1 cellular context compared by ENCODE assay signal in the genomic region with DNA sequence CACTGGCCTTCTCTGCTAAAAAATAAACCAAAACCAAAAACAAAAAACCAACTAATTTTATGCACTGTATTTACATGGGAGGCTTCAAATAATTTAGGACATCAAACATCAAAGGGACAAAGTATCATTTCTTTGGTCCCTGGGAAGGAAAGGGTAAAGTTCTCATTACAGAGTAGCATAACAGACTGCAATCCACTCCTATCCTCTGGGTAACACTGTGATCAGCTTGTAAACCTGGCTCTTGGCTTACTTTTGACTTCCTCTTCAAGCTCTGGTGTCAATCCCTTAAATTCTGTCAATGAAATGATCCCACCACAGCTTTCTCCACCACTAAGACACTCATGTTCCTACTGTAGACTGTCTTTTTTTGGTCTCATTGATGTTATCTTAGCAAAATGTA.
TF ChIP-seq lines count a peak whose summit lies in the region.

No MANE protein-coding gene starts in this region.

TF ChIP-seq in HepG2, 621 proteins besides CTCF, POLR2A, EP300 and RAD21 (continued from another document):
- TF ChIP-seq, protein P1, sequence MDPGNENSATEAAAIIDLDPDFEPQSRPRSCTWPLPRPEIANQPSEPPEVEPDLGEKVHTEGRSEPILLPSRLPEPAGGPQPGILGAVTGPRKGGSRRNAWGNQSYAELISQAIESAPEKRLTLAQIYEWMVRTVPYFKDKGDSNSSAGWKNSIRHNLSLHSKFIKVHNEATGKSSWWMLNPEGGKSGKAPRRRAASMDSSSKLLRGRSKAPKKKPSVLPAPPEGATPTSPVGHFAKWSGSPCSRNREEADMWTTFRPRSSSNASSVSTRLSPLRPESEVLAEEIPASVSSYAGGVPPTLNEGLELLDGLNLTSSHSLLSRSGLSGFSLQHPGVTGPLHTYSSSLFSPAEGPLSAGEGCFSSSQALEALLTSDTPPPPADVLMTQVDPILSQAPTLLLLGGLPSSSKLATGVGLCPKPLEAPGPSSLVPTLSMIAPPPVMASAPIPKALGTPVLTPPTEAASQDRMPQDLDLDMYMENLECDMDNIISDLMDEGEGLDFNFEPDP (CRISPR knock-in tag; conservative IDR thresholded peaks at IDR 0.05) = no peak
- TF ChIP-seq, protein P2, sequence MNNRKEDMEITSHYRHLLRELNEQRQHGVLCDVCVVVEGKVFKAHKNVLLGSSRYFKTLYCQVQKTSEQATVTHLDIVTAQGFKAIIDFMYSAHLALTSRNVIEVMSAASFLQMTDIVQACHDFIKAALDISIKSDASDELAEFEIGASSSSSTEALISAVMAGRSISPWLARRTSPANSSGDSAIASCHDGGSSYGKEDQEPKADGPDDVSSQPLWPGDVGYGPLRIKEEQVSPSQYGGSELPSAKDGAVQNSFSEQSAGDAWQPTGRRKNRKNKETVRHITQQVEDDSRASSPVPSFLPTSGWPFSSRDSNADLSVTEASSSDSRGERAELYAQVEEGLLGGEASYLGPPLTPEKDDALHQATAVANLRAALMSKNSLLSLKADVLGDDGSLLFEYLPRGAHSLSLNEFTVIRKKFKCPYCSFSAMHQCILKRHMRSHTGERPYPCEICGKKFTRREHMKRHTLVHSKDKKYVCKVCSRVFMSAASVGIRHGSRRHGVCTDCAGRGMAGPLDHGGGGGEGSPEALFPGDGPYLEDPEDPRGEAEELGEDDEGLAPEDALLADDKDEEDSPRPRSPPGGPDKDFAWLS (CRISPR knock-in tag; IDR thresholded peaks at IDR 0.05; ENCODE audit: borderline replicate concordance) = no peak
TF ChIP-seq in HepG2: peak in this region for 1.
